In the genomic region with DNA sequence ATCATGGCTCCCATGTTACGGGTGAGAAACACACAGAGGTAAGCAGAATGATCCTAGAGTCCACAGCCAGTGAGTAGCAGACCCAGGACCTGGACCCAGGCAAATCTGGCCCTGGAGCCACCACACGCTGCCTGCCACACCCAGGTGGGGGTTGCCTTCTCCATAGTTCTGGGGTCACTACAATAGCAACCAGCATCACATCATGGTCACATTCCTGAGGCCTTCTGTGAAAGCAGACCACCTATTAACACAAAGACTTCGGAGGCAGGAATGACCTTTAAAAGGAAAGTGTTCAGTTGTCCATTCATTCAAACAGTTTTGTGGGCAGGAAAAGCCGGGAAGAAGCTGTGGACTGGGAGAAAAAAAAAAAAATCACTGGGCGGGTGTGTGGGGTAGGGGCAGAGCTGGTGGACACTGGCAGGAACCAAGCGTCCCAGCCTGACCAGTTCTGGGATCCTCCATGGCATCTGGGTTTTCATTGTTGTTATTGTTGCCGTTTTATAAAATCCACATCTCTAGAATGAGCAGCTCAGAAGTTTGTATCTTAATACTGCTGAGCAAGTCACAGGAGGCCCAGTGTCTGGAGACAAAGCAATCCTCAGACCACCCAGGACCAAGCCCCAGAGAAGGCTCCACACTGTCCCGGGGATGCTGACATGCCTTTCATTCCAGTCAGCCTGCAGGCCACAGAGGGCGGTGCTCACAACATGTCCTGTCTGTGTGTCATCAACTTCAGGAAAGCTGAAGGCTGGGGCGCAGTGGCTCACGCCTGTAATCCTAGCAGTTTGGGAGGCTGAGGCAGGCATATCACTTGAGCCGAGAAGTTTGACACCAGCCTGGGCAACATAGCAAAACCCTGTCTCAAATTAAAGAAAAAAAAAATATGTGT, we compare ENCODE assay signal across 11 cellular contexts.
DNase-seq lines count a peak whose midpoint lies in the region; ATAC-seq, FAIRE-seq and TF ChIP-seq lines count a peak whose summit lies in the region.
"Had no signal": no experiment of that assay in that cellular context is flagged by ENCODE, and none has a peak within 500 bp of the region (broad histone marks: within the 10 kb centered on the region; RNA-seq: fewer than 3 reads in every experiment).

No MANE protein-coding gene starts in this region.

- FAIRE-seq in HepG2 (lab: Jason Lieb, UNC) (no peak), small intestine (lab: Jason Lieb, UNC) (no peak)

- H3K4me1 ChIP-seq in HepG2 (ENCODE audit: insufficient read depth, low read length) (no peaks in the 10 kb centered on the region), right lobe of liver (peaks cover 0 to 12% (median 0%) of the 10 kb centered on the region in 4 donors), small intestine (ENCODE audit: control insufficient read depth in 2 of 2, insufficient read depth in 1 of 2, low read depth in 1 of 2, low read length in 1 of 2) (no peaks in the 10 kb centered on the region)
- no peaks in the 10 kb centered on the region for H3K4me1 ChIP-seq in naive thymus-derived CD4-positive, alpha-beta T cell (ENCODE audit: control insufficient read depth in 2 of 2, insufficient read depth in 2 of 2, low read length in 2 of 2)
- H3K4me1 ChIP-seq: colonic mucosa had no signal

- DNase-seq in HepG2 (ENCODE audit: low spot score): peak; percentile 15
- DNase-seq in right lobe of liver: no peak
- peak; percentile 77 for DNase-seq in astrocyte of the spinal cord (ENCODE audit: low read depth, low spot score)
- peak; percentile 28 for DNase-seq in kidney epithelial cell (ENCODE audit: low read depth)
- no peak for DNase-seq in small intestine
- DNase-seq in substantia nigra (lab: John Stamatoyannopoulos, UW): no peak
- no peak for DNase-seq in naive thymus-derived CD4-positive, alpha-beta T cell
- DNase-seq: colonic mucosa, NCI-H446, T-helper 2 cell had no signal

- 60% methylated on average over 10 of the region's 12 CpGs for WGBS in HepG2 (ENCODE audit: low lambda C conversion rate)
- 72% methylated on average over 9 of the region's 12 CpGs for WGBS in right lobe of liver (ENCODE audit: insufficient coverage, low coverage, low lambda C conversion rate, missing lambda C conversion rate)
- 85 to 93% (median 92%) methylated on average over 12 of the region's 12 CpGs for WGBS in small intestine, 3 donors

- no peak overlapping the region for H3K4me3 Mint-ChIP-seq in naive thymus-derived CD4-positive, alpha-beta T cell

- H3K27ac ChIP-seq in HepG2 (ENCODE audit: extremely low read length, insufficient read depth, low read length) (no peak overlapping the region), right lobe of liver (no peak overlapping the region), small intestine (ENCODE audit: low read depth in 1 of 2, low read length in 1 of 2) (no peak overlapping the region), substantia nigra (ENCODE audit: low read depth, low read length, poor library complexity, severe bottlenecking) (no peak overlapping the region)
- H3K27ac ChIP-seq in naive thymus-derived CD4-positive, alpha-beta T cell (ENCODE audit: low read depth, low read length): no peak overlapping the region
- H3K27ac ChIP-seq: colonic mucosa had no signal

- H3K36me3 Mint-ChIP-seq in naive thymus-derived CD4-positive, alpha-beta T cell: peaks cover 42 to 76% (median 60%) of the 10 kb centered on the region in 5 donors

- TF ChIP-seq POLR2A in HepG2 (IDR thresholded peaks at IDR 0.05; ENCODE audit: insufficient read depth in 1 of 2, low read depth in 2 of 2, low read length in 2 of 2): no peak
- TF ChIP-seq POLR2A in right lobe of liver (IDR thresholded peaks at IDR 0.05): no peak

- H4K20me1 ChIP-seq in HepG2 (ENCODE audit: insufficient read depth, low read length): no peaks in the 10 kb centered on the region

- no peak overlapping the region for H3K4me2 ChIP-seq in HepG2 (ENCODE audit: low read depth, low read length)

- H3K9ac ChIP-seq in HepG2 (ENCODE audit: insufficient read depth, low read depth, low read length): no peak overlapping the region

- TF ChIP-seq CTCF in HepG2 (CRISPR knock-in tag; IDR thresholded peaks at IDR 0.05): no peak
- no peak for TF ChIP-seq CTCF in right lobe of liver (IDR thresholded peaks at IDR 0.05)
- TF ChIP-seq CTCF in astrocyte of the spinal cord (IDR thresholded peaks at IDR 0.05; ENCODE audit: low read depth, low read length): peak; percentile 5
- TF ChIP-seq CTCF in kidney epithelial cell (IDR thresholded peaks at IDR 0.05; ENCODE audit: insufficient read depth, low read length, poor library complexity, severe bottlenecking): no peak

- no peaks in the 10 kb centered on the region for H3K27me3 ChIP-seq in HepG2 (ENCODE audit: control insufficient read depth in 1 of 2, insufficient read depth in 2 of 2, low read length in 2 of 2)
- no peaks in the 10 kb centered on the region for H3K27me3 ChIP-seq in right lobe of liver
- H3K27me3 ChIP-seq in kidney epithelial cell (ENCODE audit: control insufficient read depth, insufficient read depth, low read length): no peaks in the 10 kb centered on the region
- H3K27me3 ChIP-seq in small intestine (ENCODE audit: control insufficient read depth in 2 of 2, insufficient read depth in 2 of 2, low read length in 2 of 2): no peaks in the 10 kb centered on the region
- H3K27me3 ChIP-seq in naive thymus-derived CD4-positive, alpha-beta T cell (ENCODE audit: control insufficient read depth in 2 of 2, insufficient read depth in 2 of 2, low read length in 2 of 2): no peaks in the 10 kb centered on the region
- H3K27me3 ChIP-seq: colonic mucosa had no signal

- CTCF ChIA-PET in HepG2 (lab: Yijun Ruan, JAX; ENCODE audit: low intra/inter-chr PET ratio, low total read pairs): no interaction called here
- CTCF ChIA-PET in naive thymus-derived CD4-positive, alpha-beta T cell (lab: Charles Lee): interaction anchor here (0.6 kb wide), 1 partner anchor 197 kb away, joined by 3 read pairs; no protein-coding TSS in a partner anchor

- H3K27me3 Mint-ChIP-seq in naive thymus-derived CD4-positive, alpha-beta T cell: no peaks in the 10 kb centered on the region

- BruUV-seq in HepG2 (replicated peaks; lab: Mats Ljungman, UMichigan): no TSS peak

- TF ChIP-seq EP300 in HepG2 (IDR thresholded peaks at IDR 0.05; ENCODE audit: low read depth in 2 of 2, low read length in 2 of 2): no peak
- no peak for TF ChIP-seq EP300 in HepG2 (CRISPR knock-in tag; IDR thresholded peaks at IDR 0.05; ENCODE audit: borderline replicate concordance)

- H3K27ac Mint-ChIP-seq in naive thymus-derived CD4-positive, alpha-beta T cell: no peak overlapping the region

- ATAC-seq in HepG2 (peak; percentile 71), right lobe of liver (no peak), HG02870 (IDR thresholded peaks at IDR 0.05; ENCODE audit: unreplicated experiment) (no peak)
- ATAC-seq in naive thymus-derived CD4-positive, alpha-beta T cell: no peak

- POLR2A ChIA-PET in HepG2 (lab: Yijun Ruan, JAX): no interaction called here
- POLR2A ChIA-PET in naive thymus-derived CD4-positive, alpha-beta T cell (lab: Charles Lee): no interaction called here

- no peak overlapping the region for H2AFZ ChIP-seq in HepG2 (ENCODE audit: low read length)

- TF ChIP-seq RAD21 in HepG2 (CRISPR knock-in tag; IDR thresholded peaks at IDR 0.05): no peak

- H3K4me1 Mint-ChIP-seq in naive thymus-derived CD4-positive, alpha-beta T cell: peaks cover 0 to 24% (median 0%) of the 10 kb centered on the region in 7 donors

- intact Hi-C loops in HepG2 (cut with micrococcal nuclease; ENCODE audit: unreplicated experiment): no loop called here
- intact Hi-C loops in right lobe of liver (cut with DNase I): no loop called here
- intact Hi-C loops in naive thymus-derived CD4-positive, alpha-beta T cell (cut with micrococcal nuclease): no loop called here

- in situ Hi-C loops in HepG2 (cut with HindIII; ENCODE audit: extremely low pct_ligation_motif_present, low pct_unique_long_range_greater_than_20kb) (no loop called here), astrocyte of the spinal cord (cut with HindIII; ENCODE audit: low sequenced_read_pairs) (no loop called here)

- H3K36me3 ChIP-seq in HepG2 (replicated peaks in 1 of 2; ENCODE audit: control insufficient read depth in 1 of 2, insufficient read depth in 2 of 2, low read length in 2 of 2) (no peaks in the 10 kb centered on the region), right lobe of liver (peaks cover 0 to 2% (median 0%) of the 10 kb centered on the region in 4 donors), kidney epithelial cell (ENCODE audit: control insufficient read depth, insufficient read depth, low read length) (no peaks in the 10 kb centered on the region), small intestine (ENCODE audit: control insufficient read depth in 2 of 2, insufficient read depth in 2 of 2, low read length in 2 of 2) (peaks cover 0 to 8% of the 10 kb centered on the region in 2 donors)
- H3K36me3 ChIP-seq in naive thymus-derived CD4-positive, alpha-beta T cell (ENCODE audit: control insufficient read depth in 2 of 3, insufficient read depth in 3 of 3, low read length in 3 of 3): peaks cover 0 to 29% (median 4%) of the 10 kb centered on the region in 3 experiments
- H3K36me3 ChIP-seq: colonic mucosa had no signal

- H3K9me3 ChIP-seq in HepG2 (ENCODE audit: low read length) (no peaks in the 10 kb centered on the region), right lobe of liver (no peaks in the 10 kb centered on the region), small intestine (ENCODE audit: control insufficient read depth, low read depth) (no peaks in the 10 kb centered on the region)
- H3K9me3 ChIP-seq in naive thymus-derived CD4-positive, alpha-beta T cell (ENCODE audit: control insufficient read depth in 2 of 3, low read length in 3 of 3): no peaks in the 10 kb centered on the region
- H3K9me3 ChIP-seq: colonic mucosa had no signal

- H3K4me3 ChIP-seq in HepG2 (replicated peaks in 1 of 3; ENCODE audit: insufficient read depth in 1 of 3, low read depth in 2 of 3, low read length in 3 of 3) (no peak overlapping the region), right lobe of liver (no peak overlapping the region), astrocyte of the spinal cord (ENCODE audit: low read depth, low read length) (no peak overlapping the region), kidney epithelial cell (ENCODE audit: low read depth, low read length) (no peak overlapping the region), small intestine (ENCODE audit: low read depth in 1 of 2, low read length in 2 of 2) (no peak overlapping the region)
- H3K4me3 ChIP-seq in naive thymus-derived CD4-positive, alpha-beta T cell (ENCODE audit: low read length): no peak overlapping the region
- H3K4me3 ChIP-seq: colonic mucosa had no signal

- H3K79me2 ChIP-seq in HepG2 (ENCODE audit: insufficient read depth, low read length): no peaks in the 10 kb centered on the region

- no peaks in the 10 kb centered on the region for H3K9me3 Mint-ChIP-seq in naive thymus-derived CD4-positive, alpha-beta T cell

TF ChIP-seq in HepG2, 621 proteins besides CTCF, POLR2A, EP300 and RAD21:
- TF ChIP-seq ZNF101 (CRISPR knock-in tag; IDR thresholded peaks at IDR 0.05; ENCODE audit: borderline replicate concordance, low read depth) (no peak), PLRG1 (conservative IDR thresholded peaks at IDR 0.05) (no peak), DDIT3 (CRISPR knock-in tag; IDR thresholded peaks at IDR 0.05) (no peak)

Comparison
In these comparisons a context has a peak if more than half of its experiments do, and no peak if none do; other contexts are left out.
1. DNase-seq: peak in HepG2 (single experiment), astrocyte of the spinal cord (single experiment) and kidney epithelial cell (single experiment); none in right lobe of liver (0 of 3), small intestine (single experiment), substantia nigra (0 of 49) and naive thymus-derived CD4-positive, alpha-beta T cell (0 of 9).